Comparison of ENCODE assay signal across 16 cellular contexts in the genomic region with DNA sequence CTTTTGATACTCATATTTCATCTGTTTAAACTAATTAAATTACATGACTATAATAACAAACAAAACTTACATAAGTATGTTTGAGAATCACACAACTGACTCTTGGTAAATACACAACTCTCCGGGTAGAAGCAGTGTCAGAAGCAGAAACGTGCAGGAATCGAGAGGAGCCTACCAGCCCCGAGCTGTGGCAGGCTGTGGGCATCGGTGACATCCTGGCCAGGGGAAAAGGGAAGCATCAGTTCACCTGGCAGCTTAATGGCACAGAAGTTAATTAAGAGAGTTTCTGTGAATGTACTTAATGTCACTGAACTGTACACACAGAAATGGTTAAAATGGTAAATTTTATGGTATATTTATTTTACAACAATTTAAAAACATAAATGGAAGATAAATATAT.
DNase-seq lines count a peak whose midpoint lies in the region; ATAC-seq and TF ChIP-seq lines count a peak whose summit lies in the region.
"Had no signal": no experiment of that assay in that cellular context is flagged by ENCODE, and none has a peak within 500 bp of the region (broad histone marks: within the 10 kb centered on the region; RNA-seq: fewer than 3 reads in every experiment).

No MANE protein-coding gene starts in this region.

- no peak for ATAC-seq in activated T-cell treated with anti-CD3 and anti-CD28 coated beads, Interleukin-2, amount 50 U/mL, for 4 hours
- ATAC-seq in GM19023 (IDR thresholded peaks at IDR 0.05; ENCODE audit: unreplicated experiment) = no peak

- no peaks in the 10 kb centered on the region for H3K9me3 Mint-ChIP-seq in activated T-cell treated with anti-CD3 and anti-CD28 coated beads, Interleukin-2, amount 50 U/mL, for 4 hours
- no peaks in the 10 kb centered on the region for H3K9me3 Mint-ChIP-seq in activated T-helper 1 cell treated with anti-CD3 and anti-CD28 coated beads, Interleukin-12 subunit alpha, Interleukin-12 subunit beta, Interleukin-2, Interleukin-4 antibody, amounts not matched to agents 30 ng/mL and 10 ng/mL and 1 ng/mL, durations not matched to agents 14 hours and 24 hours and 36 hours
- H3K9me3 Mint-ChIP-seq: HFFc6 had no signal

- H3K36me3 Mint-ChIP-seq in activated T-cell treated with anti-CD3 and anti-CD28 coated beads, Interleukin-2, amount 50 U/mL, for 4 hours (ENCODE audit: insufficient read depth) = peaks cover 17% of the 10 kb centered on the region
- H3K36me3 Mint-ChIP-seq in activated T-helper 1 cell treated with anti-CD3 and anti-CD28 coated beads, Interleukin-12 subunit alpha, Interleukin-12 subunit beta, Interleukin-2, Interleukin-4 antibody, amounts not matched to agents 30 ng/mL and 10 ng/mL and 1 ng/mL, durations not matched to agents 14 hours and 24 hours and 36 hours (ENCODE audit: low read depth) = peaks cover 36% of the 10 kb centered on the region

- H3K4me3 Mint-ChIP-seq in activated T-cell treated with anti-CD3 and anti-CD28 coated beads, Interleukin-2, amount 50 U/mL, for 4 hours = peak overlapping the region; percentile 20
- peak overlapping the region; percentile 65 for H3K4me3 Mint-ChIP-seq in activated T-helper 1 cell treated with anti-CD3 and anti-CD28 coated beads, Interleukin-12 subunit alpha, Interleukin-12 subunit beta, Interleukin-2, Interleukin-4 antibody, amounts not matched to agents 30 ng/mL and 10 ng/mL and 1 ng/mL, durations not matched to agents 14 hours and 24 hours and 36 hours
- H3K4me3 Mint-ChIP-seq: HFFc6 had no signal

- H3K4me1 ChIP-seq in spleen = peaks cover 5 to 26% (median 15%) of the 10 kb centered on the region in 6 donors

- 25 to 53% (median 37%) methylated on average over 5 of the region's 5 CpGs for WGBS in spleen, 5 donors

- intact Hi-C loops in activated T-helper 1 cell treated with anti-CD3 and anti-CD28 coated beads, Interleukin-12 subunit alpha, Interleukin-12 subunit beta, Interleukin-2, Interleukin-4 antibody, amounts not matched to agents 30 ng/mL and 10 ng/mL and 1 ng/mL, durations not matched to agents 14 hours and 24 hours and 36 hours (cut with micrococcal nuclease) = loop anchor here (2.0 to 5.0 kb wide), 2 partner anchors 88 to 299 kb away; no protein-coding TSS in a partner anchor
- intact Hi-C loops in spleen (cut with DNase I; ENCODE audit: low total_unique reads) = no loop called here

- H3K27me3 ChIP-seq in HL-60 (ENCODE audit: insufficient read depth, poor library complexity, severe bottlenecking) (no peaks in the 10 kb centered on the region), spleen (replicated peaks in 1 of 7) (no peaks in the 10 kb centered on the region)
- H3K27me3 ChIP-seq: cardiac muscle cell had no signal

- peaks cover 32% of the 10 kb centered on the region for H3K4me1 Mint-ChIP-seq in activated T-cell treated with anti-CD3 and anti-CD28 coated beads, Interleukin-2, amount 50 U/mL, for 4 hours (ENCODE audit: low read depth)
- H3K4me1 Mint-ChIP-seq in activated T-helper 1 cell treated with anti-CD3 and anti-CD28 coated beads, Interleukin-12 subunit alpha, Interleukin-12 subunit beta, Interleukin-2, Interleukin-4 antibody, amounts not matched to agents 30 ng/mL and 10 ng/mL and 1 ng/mL, durations not matched to agents 14 hours and 24 hours and 36 hours (ENCODE audit: low read depth) = peaks cover 37% of the 10 kb centered on the region

- no peaks in the 10 kb centered on the region for H3K9me3 ChIP-seq in spleen

- H3K27ac ChIP-seq in HL-60 (replicated peaks) = peak overlapping the region; percentile 42
- H3K27ac ChIP-seq in spleen = peak overlapping the region in 6 of 8 donors; percentile 34 to 80 (median 46)
- H3K27ac ChIP-seq: cardiac muscle cell had no signal

- TF ChIP-seq POLR2A in spleen (IDR thresholded peaks at IDR 0.05) = no peak

- H3K36me3 ChIP-seq in spleen = peaks cover 0 to 98% (median 25%) of the 10 kb centered on the region in 6 donors

- TF ChIP-seq CTCF in HL-60 (IDR thresholded peaks at IDR 0.05; ENCODE audit: insufficient read depth, low read length) = no peak
- TF ChIP-seq CTCF in spleen (IDR thresholded peaks at IDR 0.05 in 8 of 11, conservative IDR thresholded peaks at IDR 0.05 in 3 of 11) = no peak

- H3K4me3 ChIP-seq in HL-60 (replicated peaks; ENCODE audit: insufficient read depth, low read length) (no peak overlapping the region), spleen (no peak overlapping the region)
- H3K4me3 ChIP-seq: cardiac muscle cell had no signal

- H3K27ac Mint-ChIP-seq in activated T-helper 1 cell treated with anti-CD3 and anti-CD28 coated beads, Interleukin-12 subunit alpha, Interleukin-12 subunit beta, Interleukin-2, Interleukin-4 antibody, amounts not matched to agents 30 ng/mL and 10 ng/mL and 1 ng/mL, durations not matched to agents 14 hours and 24 hours and 36 hours = peak overlapping the region; percentile 83
- H3K27ac Mint-ChIP-seq: HFFc6 had no signal

- DNase-seq in activated T-cell treated with anti-CD3 and anti-CD28 coated beads, Interleukin-2, amount 50 U/mL, for 4 hours = no peak
- no peak for DNase-seq in activated T-cell treated with anti-CD3 and anti-CD28 coated beads for 4 hours
- peak in 1 of 2 experiments; percentile 22 for DNase-seq in HL-60 (ENCODE audit: low read depth in 1 of 2, low spot score in 1 of 2)
- no peak for DNase-seq in activated T-helper 1 cell treated with anti-CD3 and anti-CD28 coated beads, Interleukin-12 subunit alpha, Interleukin-12 subunit beta, Interleukin-2, Interleukin-4 antibody, amounts not matched to agents 30 ng/mL and 10 ng/mL and 1 ng/mL, durations not matched to agents 14 hours and 24 hours and 36 hours (ENCODE audit: low spot score)
- DNase-seq in spleen = no peak
- no peak for DNase-seq in HT-29 (ENCODE audit: low spot score)
- DNase-seq in nucleus accumbens (lab: John Stamatoyannopoulos, UW) = no peak
- DNase-seq: ACHN, Calu3, HFFc6, mesendoderm, NCI-H1417, Right ventricle myocardium superior, trophoblast cell had no signal

- no peaks in the 10 kb centered on the region for H3K27me3 Mint-ChIP-seq in activated T-cell treated with anti-CD3 and anti-CD28 coated beads, Interleukin-2, amount 50 U/mL, for 4 hours (ENCODE audit: low read depth)
- no peaks in the 10 kb centered on the region for H3K27me3 Mint-ChIP-seq in activated T-helper 1 cell treated with anti-CD3 and anti-CD28 coated beads, Interleukin-12 subunit alpha, Interleukin-12 subunit beta, Interleukin-2, Interleukin-4 antibody, amounts not matched to agents 30 ng/mL and 10 ng/mL and 1 ng/mL, durations not matched to agents 14 hours and 24 hours and 36 hours (ENCODE audit: insufficient read depth)
